In genomic region chr12:102169922-102170698, GRCh38 we compare ENCODE assay signal across 8 cellular contexts. TPM values are rescaled to one million over a fixed set of nuclear protein-coding genes. Genes with fewer than 3 reads are reported as not detected.
DNase-seq lines count a peak whose midpoint lies in the region; ATAC-seq and TF ChIP-seq lines count a peak whose summit lies in the region.

No MANE protein-coding gene starts in this region.

- H3K4me1 ChIP-seq in A673 (ENCODE audit: insufficient read depth, low read length, poor library complexity, severe bottlenecking), result no peaks in the 10 kb centered on the region

- intact Hi-C loops in A673 (cut with micrococcal nuclease; ENCODE audit: unreplicated experiment), result loop anchor here (5.0 to 10.0 kb wide), 3 partner anchors 233 to 535 kb away; partner anchors contain the start of gene IGF1
- intact Hi-C loops in MCF 10A (cut with micrococcal nuclease), result loop anchor here (1.0 kb wide), 3 partner anchors 314 to 570 kb away; no protein-coding TSS in a partner anchor

- peak; percentile 34 for DNase-seq in A673 (ENCODE audit: low spot score)
- DNase-seq in NCI-H1105 treated with DMSO at 0.1 percent for 48 hours (lab: John Stamatoyannopoulos, UW), result peak; percentile 35
- peak; percentile 44 for DNase-seq in MCF 10A (ENCODE audit: unreplicated experiment)
- DNase-seq in memory B cell (ENCODE audit: low spot score in 2 of 2), result peak in 1 of 2 donors; percentile 9
- no peak for DNase-seq in ureter (ENCODE audit: low spot score)
- no peak for DNase-seq in effector CD8-positive, alpha-beta T cell (lab: John Stamatoyannopoulos, UW)
- no peak for DNase-seq in AG08396 (ENCODE audit: low spot score)

- TF ChIP-seq CTCF in A673 (conservative IDR thresholded peaks at IDR 0.05; ENCODE audit: low read depth, low read length), result peak; percentile 79
- TF ChIP-seq CTCF in GM12873 (IDR thresholded peaks at IDR 0.05; ENCODE audit: insufficient read depth, low read depth, low read length, missing control alignments), result peak; percentile 73
- TF ChIP-seq CTCF in MCF 10A (IDR thresholded peaks at IDR 0.05; ENCODE audit: unreplicated experiment), result peak; percentile 66

- no peaks in the 10 kb centered on the region for H3K27me3 Mint-ChIP-seq in MCF 10A (ENCODE audit: insufficient read depth, unreplicated experiment)
- no peaks in the 10 kb centered on the region for H3K27me3 Mint-ChIP-seq in memory B cell

- H3K36me3 ChIP-seq in A673 (ENCODE audit: insufficient read depth, low read length, poor library complexity, severe bottlenecking), result no peaks in the 10 kb centered on the region

- H3K27me3 ChIP-seq in A673 (replicated peaks; ENCODE audit: insufficient read depth, low read depth, low read length, poor library complexity), result peaks cover 30% of the 10 kb centered on the region

- no peak overlapping the region for H3K4me3 ChIP-seq in A673 (ENCODE audit: low read depth, low read length, poor library complexity, severe bottlenecking)

- H3K27ac Mint-ChIP-seq in MCF 10A (ENCODE audit: low read depth, unreplicated experiment), result peak overlapping the region; percentile 13
- no peak overlapping the region for H3K27ac Mint-ChIP-seq in memory B cell

- no peaks in the 10 kb centered on the region for H3K36me3 Mint-ChIP-seq in MCF 10A (ENCODE audit: insufficient read depth, unreplicated experiment)
- no peaks in the 10 kb centered on the region for H3K36me3 Mint-ChIP-seq in memory B cell

- BruUV-seq in A673 (replicated peaks; lab: Mats Ljungman, UMichigan) (no TSS peak), MCF 10A (replicated peaks; lab: Mats Ljungman, UMichigan) (no TSS peak)

- H3K4me1 Mint-ChIP-seq in MCF 10A (ENCODE audit: insufficient read depth, unreplicated experiment) (no peaks in the 10 kb centered on the region), memory B cell (no peaks in the 10 kb centered on the region)

- CTCF ChIA-PET in A673 (lab: Charles Lee), result interaction anchor here (0.6 kb wide), 3 partner anchors 251 to 533 kb away, joined by 3 to 5 read pairs (median 5); no protein-coding TSS in a partner anchor
- CTCF ChIA-PET in MCF 10A (lab: Yijun Ruan, JAX), result interaction anchor here (0.6 to 6.0 kb wide), 61 partner anchors 8 to 709 kb away, joined by 3 to 85 read pairs (median 4); no protein-coding TSS in a partner anchor

- H3K4me3 Mint-ChIP-seq in MCF 10A (ENCODE audit: unreplicated experiment), result no peak overlapping the region
- H3K4me3 Mint-ChIP-seq in memory B cell, result no peak overlapping the region

- no peaks in the 10 kb centered on the region for H3K9me3 ChIP-seq in A673 (ENCODE audit: low read depth, low read length, poor library complexity, severe bottlenecking)

- ATAC-seq in memory B cell (ENCODE audit: low read depth), result peak; percentile 55

- POLR2A ChIA-PET in A673 (lab: Charles Lee; ENCODE audit: low non-redundant PET) (interaction anchor here (0.6 kb wide), 1 partner anchor 22 kb away, joined by 3 read pairs; no protein-coding TSS in a partner anchor), MCF 10A (lab: Yijun Ruan, JAX) (interaction anchor here (0.5 to 1.2 kb wide), 2 partner anchors 314 to 471 kb away, joined by 3 read pairs; no protein-coding TSS in a partner anchor)

- no peak overlapping the region for H3K27ac ChIP-seq in A673 (ENCODE audit: low read depth, low read length, poor library complexity, severe bottlenecking)

- H3K9me3 Mint-ChIP-seq in MCF 10A (ENCODE audit: unreplicated experiment) (no peaks in the 10 kb centered on the region), memory B cell (no peaks in the 10 kb centered on the region)

RNA-seq across cellular contexts. Expression of gene PMCH, which starts 27.5 kb away (rescaled TPM):
- total RNA-seq in A673 (2021) (not detected in 2 replicates), MCF 10A (2022) (not detected in 2 replicates), ureter (not detected)

RNA-seq across cellular contexts. Expression of gene PARPBP, which starts 50.1 kb away (rescaled TPM):
- total RNA-seq in A673 (2021), result 37.8 and 43.0 TPM in 2 replicates
- total RNA-seq in MCF 10A (2022), result 11.9 and 15.1 TPM in 2 replicates
- total RNA-seq in ureter, result 2.7 TPM

RNA-seq across cellular contexts. Expression of gene NUP37, which starts 50.2 kb away (rescaled TPM):
- total RNA-seq in A673 (2021) (48.4 and 57.3 TPM in 2 replicates), MCF 10A (2022) (21.5 and 32.3 TPM in 2 replicates), ureter (23.4 TPM)

Comparison
In these comparisons a context has a peak if more than half of its experiments do, and no peak if none do; other contexts are left out.
1. DNase-seq: peak in A673 (single experiment), NCI-H1105 treated with DMSO at 0.1 percent for 48 hours (single experiment) and MCF 10A (single experiment); none in ureter (single experiment), effector CD8-positive, alpha-beta T cell (single experiment) and AG08396 (single experiment).
2. Peak in every context shown above with its lines, with median percentiles within 50 percentile points of each other: CTCF ChIP-seq.